1 cellular context compared by ENCODE assay signal in genomic region chr4:65167719-65168118, GRCh38.
TF ChIP-seq lines count a peak whose summit lies in the region.

No MANE protein-coding gene starts in this region.

TF ChIP-seq in GM23338, 12 proteins besides CTCF, POLR2A, EP300 and RAD21 (continued from another document):
- TF ChIP-seq ZNF462 (CRISPR knock-in tag; IDR thresholded peaks at IDR 0.05) (no peak), POLR2AphosphoS5 (IDR thresholded peaks at IDR 0.05; ENCODE audit: low read depth) (no peak), CREB1 (CRISPR knock-in tag; IDR thresholded peaks at IDR 0.05; ENCODE audit: low read depth) (no peak), NANOG (IDR thresholded peaks at IDR 0.05; ENCODE audit: borderline replicate concordance) (no peak), ETS1 (IDR thresholded peaks at IDR 0.05) (no peak), ZNF331 (CRISPR knock-in tag; IDR thresholded peaks at IDR 0.05; ENCODE audit: low read depth) (no peak), STAT1 (IDR thresholded peaks at IDR 0.05; ENCODE audit: unreplicated experiment) (no peak), REST (IDR thresholded peaks at IDR 0.05; ENCODE audit: unreplicated experiment) (no peak), JUNB (IDR thresholded peaks at IDR 0.05; ENCODE audit: unreplicated experiment) (no peak), EZH2 (IDR thresholded peaks at IDR 0.05; ENCODE audit: low read depth, unreplicated experiment) (no peak)
